ENCODE assay signal across 8 cellular contexts in the genomic region with DNA sequence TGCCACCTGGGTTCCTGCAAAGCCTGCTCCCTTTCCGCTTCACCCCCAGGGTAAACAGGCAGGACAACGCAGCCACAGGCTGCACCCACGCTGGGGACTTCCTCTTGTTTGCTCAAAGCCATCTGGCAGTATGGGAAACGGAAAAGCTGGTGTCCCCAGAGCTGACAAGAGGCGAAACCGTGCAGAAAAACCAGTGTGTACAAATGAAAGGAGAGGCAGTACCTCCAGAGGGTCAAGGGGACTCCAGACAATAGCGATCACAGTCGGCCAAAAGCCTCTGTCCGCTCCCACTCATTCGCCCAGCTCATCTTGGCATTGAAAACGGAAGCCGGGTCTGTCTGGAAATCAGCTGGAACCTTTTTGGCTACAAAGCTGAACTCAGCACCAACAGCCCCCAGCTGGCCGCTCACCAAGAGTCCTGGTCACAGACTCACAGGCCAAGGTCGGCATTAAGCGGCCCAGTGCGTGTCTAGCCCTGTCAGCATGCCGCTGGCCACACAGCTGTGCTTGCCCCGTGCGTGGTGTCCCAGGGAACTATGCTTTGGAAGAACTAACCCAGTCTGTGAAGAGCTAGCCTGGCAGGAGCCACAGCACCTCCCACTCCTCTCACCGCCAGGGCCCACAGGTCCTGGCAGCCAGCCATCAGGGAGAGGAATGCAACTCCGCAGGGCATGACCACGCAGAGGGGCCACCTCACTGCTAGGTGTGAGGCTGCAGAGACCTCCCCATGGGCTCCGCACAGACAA. TPM values are rescaled to one million over a fixed set of nuclear protein-coding genes. Genes with fewer than 3 reads are reported as not detected.
DNase-seq lines count a peak whose midpoint lies in the region; ATAC-seq and TF ChIP-seq lines count a peak whose summit lies in the region.

No MANE protein-coding gene starts in this region.

- H2BK12ac ChIP-seq in neuronal stem cell (ENCODE audit: low read length) = peak overlapping the region; percentile 43

- ATAC-seq in HG02759 (IDR thresholded peaks at IDR 0.05; ENCODE audit: unreplicated experiment) = peak; percentile 52
- ATAC-seq in GM21423 (IDR thresholded peaks at IDR 0.05; ENCODE audit: unreplicated experiment) = no peak

- H3K79me1 ChIP-seq in neuronal stem cell (ENCODE audit: low read depth, low read length) = peaks cover 5% of the 10 kb centered on the region

- H3K14ac ChIP-seq in neuronal stem cell (ENCODE audit: low read length) = no peak overlapping the region

- H2BK5ac ChIP-seq in neuronal stem cell (ENCODE audit: low read length) = no peak overlapping the region

- TF ChIP-seq POLR2A in esophagus squamous epithelium (IDR thresholded peaks at IDR 0.05) = no peak

- H3K18ac ChIP-seq in neuronal stem cell (ENCODE audit: low read length) = peak overlapping the region; percentile 89

- no peaks in the 10 kb centered on the region for H3K9me2 ChIP-seq in OCI-LY7 (ENCODE audit: insufficient read depth, low read length)

- H2BK120ac ChIP-seq in neuronal stem cell (ENCODE audit: low read depth, low read length) = no peak overlapping the region

- peak overlapping the region; percentile 87 for H4K91ac ChIP-seq in neuronal stem cell (ENCODE audit: low read depth, low read length, poor library complexity)

- H3K79me2 ChIP-seq in OCI-LY7 (ENCODE audit: insufficient read depth, low read depth, low read length) = peaks cover 13% of the 10 kb centered on the region; the same call in 1 of the 2 replicates

- H3K27ac ChIP-seq in OCI-LY7 (ENCODE audit: low read depth, low read length, poor library complexity, severe bottlenecking) = no peak overlapping the region
- peak overlapping the region; percentile 25 to 70 (median 58) for H3K27ac ChIP-seq in esophagus squamous epithelium
- H3K27ac ChIP-seq in neuronal stem cell (replicated peaks; ENCODE audit: low read length) = no peak overlapping the region
- H3K27ac ChIP-seq in effector memory CD4-positive, alpha-beta T cell (ENCODE audit: insufficient read depth, low read length, poor library complexity, severe bottlenecking) = no peak overlapping the region

- TF ChIP-seq CTCF in OCI-LY7 (conservative IDR thresholded peaks at IDR 0.05; ENCODE audit: low read length) (no peak), esophagus squamous epithelium (IDR thresholded peaks at IDR 0.05) (no peak)

- H4K8ac ChIP-seq in neuronal stem cell (ENCODE audit: low read depth, low read length) = no peak overlapping the region

- intact Hi-C loops in OCI-LY7 (cut with micrococcal nuclease; ENCODE audit: unreplicated experiment) (no loop called here), esophagus squamous epithelium (cut with DNase I) (no loop called here)

- H3K36me3 ChIP-seq in OCI-LY7 (ENCODE audit: insufficient read depth, low read length) = peaks cover 1% of the 10 kb centered on the region; the same call in 1 of the 2 replicates
- H3K36me3 ChIP-seq in esophagus squamous epithelium = no peaks in the 10 kb centered on the region
- H3K36me3 ChIP-seq in neuronal stem cell (replicated peaks in 1 of 2; ENCODE audit: control insufficient read depth in 2 of 2, insufficient read depth in 2 of 2, low read length in 2 of 2) = peaks cover 0 to 4% of the 10 kb centered on the region in 2 donors
- H3K36me3 ChIP-seq in effector memory CD4-positive, alpha-beta T cell (ENCODE audit: control insufficient read depth, insufficient read depth, low read length) = no peaks in the 10 kb centered on the region

- H3K9me3 ChIP-seq in OCI-LY7 (ENCODE audit: low read length) (no peaks in the 10 kb centered on the region), esophagus squamous epithelium (no peaks in the 10 kb centered on the region), neuronal stem cell (replicated peaks in 1 of 2; ENCODE audit: control insufficient read depth in 2 of 2, insufficient read depth in 1 of 2, low read depth in 1 of 2, low read length in 2 of 2) (no peaks in the 10 kb centered on the region)
- no peaks in the 10 kb centered on the region for H3K9me3 ChIP-seq in effector memory CD4-positive, alpha-beta T cell (ENCODE audit: control insufficient read depth, low read length)

- H3K4me3 ChIP-seq in OCI-LY7 (ENCODE audit: low read depth, low read length, poor library complexity, severe bottlenecking) (no peak overlapping the region), esophagus squamous epithelium (peak overlapping the region in 1 of 4 donors; percentile 34), neuronal stem cell (ENCODE audit: low read length in 2 of 2) (no peak overlapping the region)
- H3K4me3 ChIP-seq in effector memory CD4-positive, alpha-beta T cell (ENCODE audit: insufficient read depth, low read depth, low read length, poor library complexity, severe bottlenecking) = no peak overlapping the region

- H2AFZ ChIP-seq in OCI-LY7 (ENCODE audit: low read length) (no peak overlapping the region), neuronal stem cell (ENCODE audit: low read length) (no peak overlapping the region)

- H4K20me1 ChIP-seq in OCI-LY7 (ENCODE audit: insufficient read depth, low read length) = no peaks in the 10 kb centered on the region

- peak overlapping the region; percentile 61 for H3K23ac ChIP-seq in neuronal stem cell (ENCODE audit: low read depth, low read length, poor library complexity)

- no peak overlapping the region for H3K4ac ChIP-seq in neuronal stem cell (ENCODE audit: low read length)

- DNase-seq in OCI-LY7 (ENCODE audit: low spot score) (no peak), esophagus squamous epithelium (lab: John Stamatoyannopoulos, UW) (no peak), neuronal stem cell (ENCODE audit: low spot score) (no peak), SK-N-DZ (ENCODE audit: low spot score) (no peak), T-helper 1 cell (no peak)
- no peak for DNase-seq in effector memory CD4-positive, alpha-beta T cell

- H3K4me2 ChIP-seq in OCI-LY7 (ENCODE audit: low read length) (peak overlapping the region; percentile 31; the same call in 1 of the 2 replicates), neuronal stem cell (ENCODE audit: insufficient read depth, low read length, poor library complexity, severe bottlenecking) (no peak overlapping the region)

- peaks cover 65% of the 10 kb centered on the region for H3K4me1 ChIP-seq in OCI-LY7 (ENCODE audit: insufficient read depth, low read length, poor library complexity, severe bottlenecking)
- peaks cover 35 to 70% (median 50%) of the 10 kb centered on the region in 3 donors for H3K4me1 ChIP-seq in esophagus squamous epithelium
- peaks cover 0 to 8% of the 10 kb centered on the region in 2 donors for H3K4me1 ChIP-seq in neuronal stem cell (ENCODE audit: control insufficient read depth in 2 of 2, insufficient read depth in 1 of 2, low read depth in 1 of 2, low read length in 2 of 2)
- no peaks in the 10 kb centered on the region for H3K4me1 ChIP-seq in effector memory CD4-positive, alpha-beta T cell (ENCODE audit: control insufficient read depth, insufficient read depth, low read length, poor library complexity, severe bottlenecking)

- POLR2A ChIA-PET in OCI-LY7 (lab: Charles Lee) = interaction anchor here (0.9 to 1.4 kb wide), 5 partner anchors 8 to 100 kb away, joined by 3 to 5 read pairs (median 4); no protein-coding TSS in a partner anchor

- H3K27me3 ChIP-seq in esophagus squamous epithelium = peaks cover 0 to 37% (median 0%) of the 10 kb centered on the region in 4 donors
- no peaks in the 10 kb centered on the region for H3K27me3 ChIP-seq in neuronal stem cell (ENCODE audit: control insufficient read depth in 3 of 3, insufficient read depth in 3 of 3, low read depth in 1 of 3, low read length in 3 of 3)
- no peaks in the 10 kb centered on the region for H3K27me3 ChIP-seq in effector memory CD4-positive, alpha-beta T cell (replicated peaks; ENCODE audit: control insufficient read depth, insufficient read depth, low read length, poor library complexity, severe bottlenecking)

- 24 to 33% methylated on average over 8 to 10 of the region's 23 CpGs for WGBS in esophagus squamous epithelium, 2 donors
- no CpG with 5 or more reads among the region's 23 CpGs for WGBS in neuronal stem cell (ENCODE audit: extremely low coverage in 2 of 2, insufficient read length in 2 of 2, insufficient replicate concordance in 1 of 2), 2 donors

- CTCF ChIA-PET in OCI-LY7 (lab: Charles Lee; ENCODE audit: unreplicated experiment) = interaction anchor here (0.6 kb wide), 1 partner anchor 142 kb away, joined by 3 read pairs; no protein-coding TSS in a partner anchor

- H3K9ac ChIP-seq in neuronal stem cell (ENCODE audit: low read depth, low read length, poor library complexity) = no peak overlapping the region

- no TSS peak for BruUV-seq in OCI-LY7 (replicated peaks; lab: Mats Ljungman, UMichigan)

- no peak overlapping the region for H2AK5ac ChIP-seq in neuronal stem cell (ENCODE audit: low read depth, low read length)

- peak overlapping the region; percentile 80 for H2BK15ac ChIP-seq in neuronal stem cell (ENCODE audit: low read length)

RNA-seq across cellular contexts. Expression of gene TNS3, which starts 10.4 kb away (rescaled TPM):
- total RNA-seq in OCI-LY7 (2014; rRNA removed; shearing (Covaris generic)) = 8.3 and 9.5 TPM in 2 replicates
- 36.5 and 42.1 TPM in 2 replicates for total RNA-seq in OCI-LY7 (2022)
- total RNA-seq in esophagus squamous epithelium = 10 to 100 TPM in 2 of 4 donors, 1 to 10 TPM in 2; 6.6 to 16.0 (median 9.6) TPM
- polyA plus RNA-seq in neuronal stem cell (2013, experiment 1 of 2) = 19.8 TPM
- 19.8 TPM for polyA plus RNA-seq in neuronal stem cell (2013, experiment 2 of 2)
- 14.4 and 16.0 TPM in 2 replicates for polyA plus RNA-seq in SK-N-DZ (2014; cell fraction: cytosol; rRNA removed)
- 12.0 and 12.8 TPM in 2 replicates for polyA plus RNA-seq in SK-N-DZ (2014; cell fraction: nucleus; rRNA removed)

Comparison
In these comparisons a context has a peak if more than half of its experiments do, and no peak if none do; other contexts are left out.
1. H3K27ac ChIP-seq: peak in esophagus squamous epithelium (4 of 4); none in OCI-LY7 (single experiment), neuronal stem cell (single experiment) and effector memory CD4-positive, alpha-beta T cell (single experiment).